22 cellular contexts compared by ENCODE assay signal in genomic region chr11:12129227-12129626, GRCh38. TPM values are rescaled to one million over a fixed set of nuclear protein-coding genes. Genes with fewer than 3 reads are reported as not detected.
DNase-seq lines count a peak whose midpoint lies in the region; ATAC-seq and TF ChIP-seq lines count a peak whose summit lies in the region.
"Had no signal": no experiment of that assay in that cellular context is flagged by ENCODE, and none has a peak within 500 bp of the region (broad histone marks: within the 10 kb centered on the region; RNA-seq: fewer than 3 reads in every experiment).

No MANE protein-coding gene starts in this region.

- TF ChIP-seq CTCF in HFFc6 (IDR thresholded peaks at IDR 0.05), result no peak

- peak overlapping the region; percentile 1 to 9 for H3K4me3 Mint-ChIP-seq in activated T-cell treated with anti-CD3 and anti-CD28 coated beads, Interleukin-2, amount 50 U/mL, for 72 hours
- no peak overlapping the region for H3K4me3 Mint-ChIP-seq in activated T-helper 17 cell treated with anti-CD3 and anti-CD28 coated beads, Interleukin-2, amount 50 U/mL, for 72 hours
- H3K4me3 Mint-ChIP-seq in T-cell, result no peak overlapping the region
- no peak overlapping the region for H3K4me3 Mint-ChIP-seq in HFFc6
- H3K4me3 Mint-ChIP-seq: CD4-positive, CD25-positive, alpha-beta regulatory T cell had no signal

- DNase-seq in activated T-cell treated with anti-CD3 and anti-CD28 coated beads, Interleukin-2, amount 50 U/mL, for 72 hours, result no peak
- no peak for DNase-seq in activated T-cell treated with anti-CD3 and anti-CD28 coated beads, Interleukin-2, amount 50 U/mL, for 48 hours
- DNase-seq in T-cell (no peak), NCI-H524 treated with DMSO at 0.1 percent for 48 hours (lab: John Stamatoyannopoulos, UW) (no peak), HFFc6 (no peak)
- DNase-seq: CD4-positive, CD25-positive, alpha-beta regulatory T cell; GOT3; KG1; MG63; NCI-H1105 treated with DMSO at 0.1 percent for 48 hours; NCI-H146; NCI-H1930; NCI-H2107; NCI-H524; NCI-H774; NK-92 treated with Interleukin-12 subunit alpha and Interleukin-12 subunit beta, amount 100 ng/mL, for 24 hours; PC-3; SJCRH30 had no signal

- peaks cover 0 to 8% of the 10 kb centered on the region in 2 donors for H3K36me3 ChIP-seq in mucosa of rectum (ENCODE audit: control insufficient read depth in 2 of 2, insufficient read depth in 2 of 2, low read length in 2 of 2)
- H3K36me3 ChIP-seq: HAP-1, SJCRH30 had no signal

- no peaks in the 10 kb centered on the region for H3K27me3 ChIP-seq in mucosa of rectum (ENCODE audit: control insufficient read depth in 2 of 2, insufficient read depth in 2 of 2, low read length in 2 of 2)
- H3K27me3 ChIP-seq: MG63, SJCRH30 had no signal

- peaks cover 90% of the 10 kb centered on the region for H3K4me1 Mint-ChIP-seq in activated T-cell treated with anti-CD3 and anti-CD28 coated beads, Interleukin-2, amount 50 U/mL, for 72 hours (ENCODE audit: low read depth)
- H3K4me1 Mint-ChIP-seq in activated T-helper 17 cell treated with anti-CD3 and anti-CD28 coated beads, Interleukin-2, amount 50 U/mL, for 72 hours, result peaks cover 33% of the 10 kb centered on the region
- H3K4me1 Mint-ChIP-seq in T-cell (peaks cover 22 to 29% (median 27%) of the 10 kb centered on the region in 3 donors), HFFc6 (ENCODE audit: low read depth) (peaks cover 78% of the 10 kb centered on the region)

- H3K9me3 Mint-ChIP-seq in activated T-cell treated with anti-CD3 and anti-CD28 coated beads, Interleukin-2, amount 50 U/mL, for 72 hours, result no peaks in the 10 kb centered on the region
- no peaks in the 10 kb centered on the region for H3K9me3 Mint-ChIP-seq in activated T-helper 17 cell treated with anti-CD3 and anti-CD28 coated beads, Interleukin-2, amount 50 U/mL, for 72 hours
- H3K9me3 Mint-ChIP-seq in T-cell (no peaks in the 10 kb centered on the region), HFFc6 (no peaks in the 10 kb centered on the region)
- H3K9me3 Mint-ChIP-seq: CD4-positive, CD25-positive, alpha-beta regulatory T cell had no signal

- H3K27me3 Mint-ChIP-seq in activated T-cell treated with anti-CD3 and anti-CD28 coated beads, Interleukin-2, amount 50 U/mL, for 72 hours (ENCODE audit: low read depth), result no peaks in the 10 kb centered on the region
- no peaks in the 10 kb centered on the region for H3K27me3 Mint-ChIP-seq in activated T-helper 17 cell treated with anti-CD3 and anti-CD28 coated beads, Interleukin-2, amount 50 U/mL, for 72 hours
- no peaks in the 10 kb centered on the region for H3K27me3 Mint-ChIP-seq in T-cell
- no peaks in the 10 kb centered on the region; the same call in none of the 2 replicates for H3K27me3 Mint-ChIP-seq in HFFc6 (ENCODE audit: insufficient read depth)
- H3K27me3 Mint-ChIP-seq: CD4-positive, CD25-positive, alpha-beta regulatory T cell had no signal

- no peak overlapping the region for H3K4me3 ChIP-seq in mucosa of rectum (ENCODE audit: low read length in 2 of 2)
- H3K4me3 ChIP-seq: HAP-1, MG63, SJCRH30 had no signal

- CTCF ChIA-PET in T-cell (lab: Charles Lee), result no interaction called here

- ATAC-seq in activated T-cell treated with anti-CD3 and anti-CD28 coated beads, Interleukin-2, amount 50 U/mL, for 72 hours (replicated peaks in 1 of 2), result no peak
- ATAC-seq in activated T-helper 17 cell treated with anti-CD3 and anti-CD28 coated beads, Interleukin-2, amount 50 U/mL, for 72 hours (replicated peaks), result peak; percentile 48
- ATAC-seq in T-cell (replicated peaks in 1 of 4), result no peak
- ATAC-seq: PC-3, Right ventricle myocardium inferior had no signal

- peak overlapping the region; percentile 17 to 62 for H3K27ac ChIP-seq in mucosa of rectum (ENCODE audit: low read depth in 2 of 2, low read length in 2 of 2)
- H3K27ac ChIP-seq: SJCRH30 had no signal

- H3K27ac Mint-ChIP-seq in activated T-cell treated with anti-CD3 and anti-CD28 coated beads, Interleukin-2, amount 50 U/mL, for 72 hours, result no peak overlapping the region
- no peak overlapping the region for H3K27ac Mint-ChIP-seq in activated T-helper 17 cell treated with anti-CD3 and anti-CD28 coated beads, Interleukin-2, amount 50 U/mL, for 72 hours
- no peak overlapping the region for H3K27ac Mint-ChIP-seq in T-cell
- H3K27ac Mint-ChIP-seq in HFFc6, result no peak overlapping the region
- H3K27ac Mint-ChIP-seq: CD4-positive, CD25-positive, alpha-beta regulatory T cell had no signal

- H3K4me1 ChIP-seq in mucosa of rectum (ENCODE audit: control insufficient read depth in 2 of 2, insufficient read depth in 2 of 2, low read length in 2 of 2), result peaks cover 50 to 72% of the 10 kb centered on the region in 2 donors
- H3K4me1 ChIP-seq: HAP-1 had no signal

- no peak overlapping the region for H3K9ac ChIP-seq in mucosa of rectum (ENCODE audit: low read depth in 1 of 2, low read length in 2 of 2)

- H3K9me3 ChIP-seq in mucosa of rectum (ENCODE audit: control insufficient read depth in 2 of 2, low read length in 2 of 2), result no peaks in the 10 kb centered on the region
- H3K9me3 ChIP-seq: HAP-1, MG63, SJCRH30 had no signal

- peaks cover 5 to 20% of the 10 kb centered on the region in 2 donors for H3K36me3 Mint-ChIP-seq in activated T-cell treated with anti-CD3 and anti-CD28 coated beads, Interleukin-2, amount 50 U/mL, for 72 hours (ENCODE audit: insufficient read depth in 2 of 2)
- no peaks in the 10 kb centered on the region for H3K36me3 Mint-ChIP-seq in activated T-helper 17 cell treated with anti-CD3 and anti-CD28 coated beads, Interleukin-2, amount 50 U/mL, for 72 hours (ENCODE audit: low read depth)
- H3K36me3 Mint-ChIP-seq in T-cell (no peaks in the 10 kb centered on the region), HFFc6 (ENCODE audit: low read depth) (peaks cover 28% of the 10 kb centered on the region)
- H3K36me3 Mint-ChIP-seq: CD4-positive, CD25-positive, alpha-beta regulatory T cell had no signal

- POLR2A ChIA-PET in T-cell (lab: Charles Lee), result no interaction called here

RNA-seq across cellular contexts. Expression of gene MICAL2, which starts 18.8 kb away (rescaled TPM):
- total RNA-seq in activated T-cell treated with anti-CD3 and anti-CD28 coated beads, Interleukin-2, amount 50 U/mL, for 72 hours, result 100 to 1,000 TPM; 227 to 322 TPM
- total RNA-seq in activated T-helper 17 cell treated with anti-CD3 and anti-CD28 coated beads, Interleukin-2, amount 50 U/mL, for 72 hours, result 100 to 1,000 TPM; 127 to 253 TPM
- 10 to 100 TPM; 13.7 to 38.7 (median 22.9) TPM for total RNA-seq in T-cell
- 100 to 1,000 TPM; 199 to 252 (median 233) TPM for total RNA-seq in HFFc6 (2021; fragmentation: NEBNext Ultra II Directional; extraction: Animal tissue kit (Norgen Biotek cat#: 25700))

Comparison
In these comparisons a context has a peak if more than half of its experiments do, and no peak if none do; other contexts are left out.
1. H3K4me3 Mint-ChIP-seq: peak in activated T-cell treated with anti-CD3 and anti-CD28 coated beads, Interleukin-2, amount 50 U/mL, for 72 hours (2 of 2); none in activated T-helper 17 cell treated with anti-CD3 and anti-CD28 coated beads, Interleukin-2, amount 50 U/mL, for 72 hours (single experiment), T-cell (0 of 3) and HFFc6 (single experiment).